14 cellular contexts compared by ENCODE assay signal in the genomic region with DNA sequence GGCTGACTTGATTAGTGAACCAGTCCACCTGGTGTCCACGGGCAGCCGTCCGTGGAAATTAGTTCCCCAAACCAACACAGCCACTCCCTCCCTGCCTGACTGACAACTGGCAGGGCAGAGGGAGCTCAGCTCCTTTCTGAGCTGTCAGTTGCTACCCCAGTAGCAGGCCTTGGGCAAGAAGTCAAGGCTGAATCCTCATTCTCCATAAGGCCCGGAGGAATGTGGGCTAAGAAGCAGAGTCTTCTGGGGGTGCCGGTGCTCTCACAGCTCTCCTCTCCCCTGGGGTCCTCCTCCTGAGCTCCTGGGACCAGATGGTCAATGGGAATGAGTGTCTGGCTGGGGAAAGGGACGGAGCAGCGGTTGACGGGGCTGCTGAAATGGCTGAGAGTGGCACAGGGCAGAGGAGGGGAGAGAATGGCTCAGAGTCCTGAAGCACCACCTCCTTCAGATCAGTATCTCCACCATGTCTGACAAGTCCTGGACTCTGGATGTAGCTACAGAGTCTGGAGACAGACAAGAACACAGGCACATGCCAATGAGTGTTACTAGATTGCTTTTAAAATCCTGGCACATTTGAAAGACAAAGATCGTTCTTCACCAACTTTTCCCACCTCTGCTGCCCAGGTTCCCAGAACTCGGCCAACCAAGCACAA. TPM values are rescaled to one million over a fixed set of nuclear protein-coding genes. Genes with fewer than 3 reads are reported as not detected.
DNase-seq lines count a peak whose midpoint lies in the region; ATAC-seq and TF ChIP-seq lines count a peak whose summit lies in the region.
"Had no signal": no experiment of that assay in that cellular context is flagged by ENCODE, and none has a peak within 500 bp of the region (broad histone marks: within the 10 kb centered on the region; RNA-seq: fewer than 3 reads in every experiment).

No MANE protein-coding gene starts in this region.

- peak overlapping the region; percentile 97 for H3K27ac Mint-ChIP-seq in nephron progenitor cell
- H3K27ac Mint-ChIP-seq in type B pancreatic cell = peak overlapping the region; percentile 95
- no peak overlapping the region for H3K27ac Mint-ChIP-seq in CD14-positive monocyte
- no peak overlapping the region for H3K27ac Mint-ChIP-seq in stimulated activated memory B cell treated with anti-CD40 and anti-IgM and Interleukin-4, amounts not matched to agents 10 μg/mL and 1 μg/mL and 100 μg/mL, for 72 hours
- H3K27ac Mint-ChIP-seq: memory B cell had no signal

- peaks cover 54% of the 10 kb centered on the region for H3K4me1 ChIP-seq in SJCRH30

- TF ChIP-seq CTCF in nephron progenitor cell (IDR thresholded peaks at IDR 0.05) (no peak), type B pancreatic cell (conservative IDR thresholded peaks at IDR 0.05) (no peak), CD14-positive monocyte (IDR thresholded peaks at IDR 0.05) (no peak)

- H3K36me3 Mint-ChIP-seq in nephron progenitor cell (ENCODE audit: low read depth) (peaks cover 66% of the 10 kb centered on the region), type B pancreatic cell (peaks cover 40% of the 10 kb centered on the region), CD14-positive monocyte (no peaks in the 10 kb centered on the region)
- no peaks in the 10 kb centered on the region for H3K36me3 Mint-ChIP-seq in stimulated activated memory B cell treated with anti-CD40 and anti-IgM and Interleukin-4, amounts not matched to agents 10 μg/mL and 1 μg/mL and 100 μg/mL, for 72 hours
- H3K36me3 Mint-ChIP-seq: memory B cell had no signal

- H3K4me1 Mint-ChIP-seq in nephron progenitor cell = peaks cover 76% of the 10 kb centered on the region
- peaks cover 40% of the 10 kb centered on the region for H3K4me1 Mint-ChIP-seq in type B pancreatic cell (ENCODE audit: unreplicated experiment)
- no peaks in the 10 kb centered on the region for H3K4me1 Mint-ChIP-seq in CD14-positive monocyte
- H3K4me1 Mint-ChIP-seq in stimulated activated memory B cell treated with anti-CD40 and anti-IgM and Interleukin-4, amounts not matched to agents 10 μg/mL and 1 μg/mL and 100 μg/mL, for 72 hours = no peaks in the 10 kb centered on the region
- H3K4me1 Mint-ChIP-seq: memory B cell had no signal

- H3K27me3 ChIP-seq in SJCRH30 = no peaks in the 10 kb centered on the region

- ATAC-seq in stimulated activated memory B cell treated with anti-CD40 and anti-IgM and Interleukin-4, amounts not matched to agents 10 μg/mL and 1 μg/mL and 100 μg/mL, for 72 hours = no peak
- no peak for ATAC-seq in esophagus mucosa

- peaks cover 4% of the 10 kb centered on the region for H3K27me3 Mint-ChIP-seq in nephron progenitor cell (ENCODE audit: low read depth, poor library complexity)
- no peaks in the 10 kb centered on the region for H3K27me3 Mint-ChIP-seq in type B pancreatic cell
- H3K27me3 Mint-ChIP-seq in CD14-positive monocyte (ENCODE audit: low read depth in 3 of 3) = peaks cover 3 to 4% (median 3%) of the 10 kb centered on the region in 3 donors
- no peaks in the 10 kb centered on the region for H3K27me3 Mint-ChIP-seq in stimulated activated memory B cell treated with anti-CD40 and anti-IgM and Interleukin-4, amounts not matched to agents 10 μg/mL and 1 μg/mL and 100 μg/mL, for 72 hours

- H3K9me3 Mint-ChIP-seq in nephron progenitor cell (no peaks in the 10 kb centered on the region), type B pancreatic cell (no peaks in the 10 kb centered on the region), CD14-positive monocyte (no peaks in the 10 kb centered on the region)
- H3K9me3 Mint-ChIP-seq in stimulated activated memory B cell treated with anti-CD40 and anti-IgM and Interleukin-4, amounts not matched to agents 10 μg/mL and 1 μg/mL and 100 μg/mL, for 72 hours = no peaks in the 10 kb centered on the region
- H3K9me3 Mint-ChIP-seq: memory B cell had no signal

- H3K4me3 ChIP-seq in SJCRH30 = no peak overlapping the region
- H3K4me3 ChIP-seq: K562 had no signal

- DNase-seq in SJCRH30 (no peak), epithelial cell of prostate (ENCODE audit: low read depth, low spot score) (no peak), nephron progenitor cell (peak; percentile 1), type B pancreatic cell (ENCODE audit: extremely low spot score, unreplicated experiment) (no peak), CD14-positive monocyte (ENCODE audit: low spot score) (no peak), NCI-H2107 (lab: John Stamatoyannopoulos, UW) (no peak)
- DNase-seq: activated gamma-delta T cell treated with Interleukin-2 at 50 U/mL for 16 hours; DND-41; stimulated activated CD4-positive, alpha-beta T cell treated with anti-CD3 and anti-CD28 coated beads, Interleukin-4, amount 100 ng/mL, for 4 hours had no signal

- no peaks in the 10 kb centered on the region for H3K9me3 ChIP-seq in SJCRH30 (replicated peaks)

- H3K27ac ChIP-seq in SJCRH30 (peak overlapping the region; percentile 36), epithelial cell of prostate (peak overlapping the region; percentile 99)
- H3K27ac ChIP-seq: VCaP had no signal

- H3K4me3 Mint-ChIP-seq in nephron progenitor cell (peak overlapping the region; percentile 54), type B pancreatic cell (peak overlapping the region; percentile 79), CD14-positive monocyte (no peak overlapping the region)
- no peak overlapping the region for H3K4me3 Mint-ChIP-seq in stimulated activated memory B cell treated with anti-CD40 and anti-IgM and Interleukin-4, amounts not matched to agents 10 μg/mL and 1 μg/mL and 100 μg/mL, for 72 hours
- H3K4me3 Mint-ChIP-seq: memory B cell had no signal

- peaks cover 69% of the 10 kb centered on the region for H3K36me3 ChIP-seq in SJCRH30

- intact Hi-C loops in CD14-positive monocyte (cut with micrococcal nuclease) = no loop called here

RNA-seq across cellular contexts. Expression of a gene that starts 16.9 kb away (rescaled TPM):
- total RNA-seq in SJCRH30 (2014; rRNA removed; shearing (Covaris generic)) = 18.8 and 19.0 TPM in 2 replicates
- total RNA-seq in type B pancreatic cell (ENCODE audit: low replicate concordance) = 79.2 and 122 TPM in 2 replicates
- not detected for polyA plus RNA-seq in CD14-positive monocyte
- total RNA-seq in esophagus mucosa = 33.2 TPM

Comparison
In these comparisons a context has a peak if more than half of its experiments do, and no peak if none do; other contexts are left out.
1. H3K27ac Mint-ChIP-seq: peak in nephron progenitor cell (single experiment) and type B pancreatic cell (single experiment); none in CD14-positive monocyte (0 of 7) and stimulated activated memory B cell treated with anti-CD40 and anti-IgM and Interleukin-4, amounts not matched to agents 10 μg/mL and 1 μg/mL and 100 μg/mL, for 72 hours (single experiment).
2. H3K4me3 Mint-ChIP-seq: peak in nephron progenitor cell (single experiment) and type B pancreatic cell (single experiment); none in CD14-positive monocyte (0 of 2) and stimulated activated memory B cell treated with anti-CD40 and anti-IgM and Interleukin-4, amounts not matched to agents 10 μg/mL and 1 μg/mL and 100 μg/mL, for 72 hours (single experiment).